Comparison of ENCODE assay signal across 1 cellular context in genomic region chr7:134886353-134887057, GRCh38.
TF ChIP-seq lines count a peak whose summit lies in the region.

No MANE protein-coding gene starts in this region.

TF ChIP-seq in HEK293, 187 proteins besides CTCF, POLR2A, EP300 and RAD21 (continued from another document and continues in another):
- TF ChIP-seq, protein P1, sequence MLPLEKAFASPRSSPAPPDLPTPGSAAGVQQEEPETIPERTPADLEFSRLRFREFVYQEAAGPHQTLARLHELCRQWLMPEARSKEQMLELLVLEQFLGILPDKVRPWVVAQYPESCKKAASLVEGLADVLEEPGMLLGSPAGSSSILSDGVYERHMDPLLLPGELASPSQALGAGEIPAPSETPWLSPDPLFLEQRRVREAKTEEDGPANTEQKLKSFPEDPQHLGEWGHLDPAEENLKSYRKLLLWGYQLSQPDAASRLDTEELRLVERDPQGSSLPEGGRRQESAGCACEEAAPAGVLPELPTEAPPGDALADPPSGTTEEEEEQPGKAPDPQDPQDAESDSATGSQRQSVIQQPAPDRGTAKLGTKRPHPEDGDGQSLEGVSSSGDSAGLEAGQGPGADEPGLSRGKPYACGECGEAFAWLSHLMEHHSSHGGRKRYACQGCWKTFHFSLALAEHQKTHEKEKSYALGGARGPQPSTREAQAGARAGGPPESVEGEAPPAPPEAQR (tag by site-specific recombination; IDR thresholded peaks at IDR 0.05): no peak
- TF ChIP-seq HOXD13 (CRISPR knock-in tag; IDR thresholded peaks at IDR 0.05; ENCODE audit: borderline replicate concordance) (peak; percentile 70; the same call in 1 of the 2 replicates), ZNF175 (tag by site-specific recombination; IDR thresholded peaks at IDR 0.05) (no peak), ZNF214 (tag by site-specific recombination; IDR thresholded peaks at IDR 0.05; ENCODE audit: borderline replicate concordance) (no peak), ZFP69B (tag by site-specific recombination; IDR thresholded peaks at IDR 0.05) (peak; percentile 74), ZNF514 (tag by site-specific recombination; IDR thresholded peaks at IDR 0.05) (no peak), TRIM28 (IDR thresholded peaks at IDR 0.05; ENCODE audit: borderline replicate concordance, low read length) (peak; percentile 77; the same call in 1 of the 2 replicates), SP3 (tag by site-specific recombination; IDR thresholded peaks at IDR 0.05) (peak; percentile 41; the same call in 1 of the 2 replicates), ZFHX2 (tag by site-specific recombination; conservative IDR thresholded peaks at IDR 0.05) (no peak), ZNF23 (tag by site-specific recombination; IDR thresholded peaks at IDR 0.05; ENCODE audit: borderline replicate concordance) (no peak), IKZF3 (tag by site-specific recombination; IDR thresholded peaks at IDR 0.05) (peak; percentile 69), YY1 (tag by site-specific recombination; IDR thresholded peaks at IDR 0.05) (no peak), WT1 (tag by site-specific recombination; IDR thresholded peaks at IDR 0.05) (peak; percentile 56; the same call in 1 of the 2 replicates), ZXDB (tag by site-specific recombination; IDR thresholded peaks at IDR 0.05) (peak; percentile 94), EGR2 (tag by site-specific recombination; IDR thresholded peaks at IDR 0.05; ENCODE audit: low read depth) (no peak), ZNF621 (tag by site-specific recombination; IDR thresholded peaks at IDR 0.05) (no peak), ZNF174 (tag by site-specific recombination; IDR thresholded peaks at IDR 0.05) (no peak), ZNF544 (tag by site-specific recombination; IDR thresholded peaks at IDR 0.05) (no peak), OSR2 (tag by site-specific recombination; IDR thresholded peaks at IDR 0.05) (peak; percentile 96), BCL6B (tag by site-specific recombination; IDR thresholded peaks at IDR 0.05) (no peak), ZNF138 (tag by site-specific recombination; IDR thresholded peaks at IDR 0.05; ENCODE audit: borderline replicate concordance) (no peak), ZNF664 (tag by site-specific recombination; IDR thresholded peaks at IDR 0.05) (no peak), ZNF660 (tag by site-specific recombination; IDR thresholded peaks at IDR 0.05) (peak; percentile 55), ZNF10 (tag by site-specific recombination; IDR thresholded peaks at IDR 0.05) (peak; percentile 27; the same call in 1 of the 2 replicates), KLF1 (tag by site-specific recombination; IDR thresholded peaks at IDR 0.05) (no peak), ZBTB21 (tag by site-specific recombination; IDR thresholded peaks at IDR 0.05) (peak; percentile 82), BCL11B (tag by site-specific recombination; IDR thresholded peaks at IDR 0.05; ENCODE audit: low read depth) (no peak), GFI1B (tag by site-specific recombination; IDR thresholded peaks at IDR 0.05) (0 out of 2 replicates have a peak, but pooled peaks have one; percentile 63), ZNF416 (tag by site-specific recombination; IDR thresholded peaks at IDR 0.05) (no peak), ZNF571 (tag by site-specific recombination; IDR thresholded peaks at IDR 0.05) (no peak), ZNF585B (tag by site-specific recombination; IDR thresholded peaks at IDR 0.05) (no peak), ZNF335 (tag by site-specific recombination; conservative IDR thresholded peaks at IDR 0.05) (peak; percentile 49), KLF9 (tag by site-specific recombination; IDR thresholded peaks at IDR 0.05; ENCODE audit: low read depth) (no peak), ZNF596 (tag by site-specific recombination; IDR thresholded peaks at IDR 0.05) (0 out of 2 replicates have a peak, but pooled peaks have one; percentile 12), ZSCAN16 (tag by site-specific recombination; IDR thresholded peaks at IDR 0.05) (no peak), ZBTB1 (tag by site-specific recombination; IDR thresholded peaks at IDR 0.05) (no peak), ZFP41 (tag by site-specific recombination; IDR thresholded peaks at IDR 0.05; ENCODE audit: borderline replicate concordance) (no peak), ZNF302 (tag by site-specific recombination; IDR thresholded peaks at IDR 0.05; ENCODE audit: low read depth) (no peak), ZSCAN23 (tag by site-specific recombination; IDR thresholded peaks at IDR 0.05) (peak; percentile 78; the same call in 1 of the 2 replicates), ZSCAN30 (tag by site-specific recombination; IDR thresholded peaks at IDR 0.05) (peak; percentile 49; the same call in 1 of the 2 replicates), ZNF670 (tag by site-specific recombination; IDR thresholded peaks at IDR 0.05; ENCODE audit: low read depth) (no peak), ZNF19 (tag by site-specific recombination; IDR thresholded peaks at IDR 0.05; ENCODE audit: low read depth) (0 out of 2 replicates have a peak, but pooled peaks have one; percentile 26), ZNF169 (tag by site-specific recombination; IDR thresholded peaks at IDR 0.05) (no peak), ZNF501 (tag by site-specific recombination; IDR thresholded peaks at IDR 0.05) (peak; percentile 92), ZNF211 (tag by site-specific recombination; IDR thresholded peaks at IDR 0.05; ENCODE audit: low read depth) (no peak), ZNF707 (tag by site-specific recombination; IDR thresholded peaks at IDR 0.05) (no peak), ZNF391 (tag by site-specific recombination; IDR thresholded peaks at IDR 0.05; ENCODE audit: borderline replicate concordance, low read depth) (no peak; the same call in 1 of the 2 replicates), ZNF768 (tag by site-specific recombination; IDR thresholded peaks at IDR 0.05) (no peak), ZNF529 (tag by site-specific recombination; IDR thresholded peaks at IDR 0.05; ENCODE audit: insufficient replicate concordance) (no peak), ZNF629 (tag by site-specific recombination; IDR thresholded peaks at IDR 0.05) (peak; percentile 93), PBX3 (CRISPR knock-in tag; IDR thresholded peaks at IDR 0.05) (no peak)
- TF ChIP-seq, protein P2, sequence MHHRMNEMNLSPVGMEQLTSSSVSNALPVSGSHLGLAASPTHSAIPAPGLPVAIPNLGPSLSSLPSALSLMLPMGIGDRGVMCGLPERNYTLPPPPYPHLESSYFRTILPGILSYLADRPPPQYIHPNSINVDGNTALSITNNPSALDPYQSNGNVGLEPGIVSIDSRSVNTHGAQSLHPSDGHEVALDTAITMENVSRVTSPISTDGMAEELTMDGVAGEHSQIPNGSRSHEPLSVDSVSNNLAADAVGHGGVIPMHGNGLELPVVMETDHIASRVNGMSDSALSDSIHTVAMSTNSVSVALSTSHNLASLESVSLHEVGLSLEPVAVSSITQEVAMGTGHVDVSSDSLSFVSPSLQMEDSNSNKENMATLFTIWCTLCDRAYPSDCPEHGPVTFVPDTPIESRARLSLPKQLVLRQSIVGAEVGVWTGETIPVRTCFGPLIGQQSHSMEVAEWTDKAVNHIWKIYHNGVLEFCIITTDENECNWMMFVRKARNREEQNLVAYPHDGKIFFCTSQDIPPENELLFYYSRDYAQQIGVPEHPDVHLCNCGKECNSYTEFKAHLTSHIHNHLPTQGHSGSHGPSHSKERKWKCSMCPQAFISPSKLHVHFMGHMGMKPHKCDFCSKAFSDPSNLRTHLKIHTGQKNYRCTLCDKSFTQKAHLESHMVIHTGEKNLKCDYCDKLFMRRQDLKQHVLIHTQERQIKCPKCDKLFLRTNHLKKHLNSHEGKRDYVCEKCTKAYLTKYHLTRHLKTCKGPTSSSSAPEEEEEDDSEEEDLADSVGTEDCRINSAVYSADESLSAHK (tag by site-specific recombination; IDR thresholded peaks at IDR 0.05): peak; percentile 82
- TF ChIP-seq, protein P3, sequence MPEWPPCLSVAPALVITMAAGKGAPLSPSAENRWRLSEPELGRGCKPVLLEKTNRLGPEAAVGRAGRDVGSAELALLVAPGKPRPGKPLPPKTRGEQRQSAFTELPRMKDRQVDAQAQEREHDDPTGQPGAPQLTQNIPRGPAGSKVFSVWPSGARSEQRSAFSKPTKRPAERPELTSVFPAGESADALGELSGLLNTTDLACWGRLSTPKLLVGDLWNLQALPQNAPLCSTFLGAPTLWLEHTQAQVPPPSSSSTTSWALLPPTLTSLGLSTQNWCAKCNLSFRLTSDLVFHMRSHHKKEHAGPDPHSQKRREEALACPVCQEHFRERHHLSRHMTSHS (tag by site-specific recombination; IDR thresholded peaks at IDR 0.05): no peak
- TF ChIP-seq, protein P4, sequence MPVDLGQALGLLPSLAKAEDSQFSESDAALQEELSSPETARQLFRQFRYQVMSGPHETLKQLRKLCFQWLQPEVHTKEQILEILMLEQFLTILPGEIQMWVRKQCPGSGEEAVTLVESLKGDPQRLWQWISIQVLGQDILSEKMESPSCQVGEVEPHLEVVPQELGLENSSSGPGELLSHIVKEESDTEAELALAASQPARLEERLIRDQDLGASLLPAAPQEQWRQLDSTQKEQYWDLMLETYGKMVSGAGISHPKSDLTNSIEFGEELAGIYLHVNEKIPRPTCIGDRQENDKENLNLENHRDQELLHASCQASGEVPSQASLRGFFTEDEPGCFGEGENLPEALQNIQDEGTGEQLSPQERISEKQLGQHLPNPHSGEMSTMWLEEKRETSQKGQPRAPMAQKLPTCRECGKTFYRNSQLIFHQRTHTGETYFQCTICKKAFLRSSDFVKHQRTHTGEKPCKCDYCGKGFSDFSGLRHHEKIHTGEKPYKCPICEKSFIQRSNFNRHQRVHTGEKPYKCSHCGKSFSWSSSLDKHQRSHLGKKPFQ (tag by site-specific recombination; IDR thresholded peaks at IDR 0.05): 0 out of 2 replicates have a peak, but pooled peaks have one; percentile 53
- TF ChIP-seq, protein P5, sequence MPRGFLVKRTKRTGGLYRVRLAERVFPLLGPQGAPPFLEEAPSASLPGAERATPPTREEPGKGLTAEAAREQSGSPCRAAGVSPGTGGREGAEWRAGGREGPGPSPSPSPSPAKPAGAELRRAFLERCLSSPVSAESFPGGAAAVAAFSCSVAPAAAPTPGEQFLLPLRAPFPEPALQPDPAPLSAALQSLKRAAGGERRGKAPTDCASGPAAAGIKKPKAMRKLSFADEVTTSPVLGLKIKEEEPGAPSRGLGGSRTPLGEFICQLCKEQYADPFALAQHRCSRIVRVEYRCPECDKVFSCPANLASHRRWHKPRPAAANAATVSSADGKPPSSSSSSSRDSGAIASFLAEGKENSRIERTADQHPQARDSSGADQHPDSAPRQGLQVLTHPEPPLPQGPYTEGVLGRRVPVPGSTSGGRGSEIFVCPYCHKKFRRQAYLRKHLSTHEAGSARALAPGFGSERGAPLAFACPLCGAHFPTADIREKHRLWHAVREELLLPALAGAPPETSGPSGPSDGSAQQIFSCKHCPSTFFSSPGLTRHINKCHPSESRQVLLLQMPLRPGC (tag by site-specific recombination; IDR thresholded peaks at IDR 0.05): peak; percentile 75; the same call in 1 of the 2 replicates
- TF ChIP-seq, protein P6, sequence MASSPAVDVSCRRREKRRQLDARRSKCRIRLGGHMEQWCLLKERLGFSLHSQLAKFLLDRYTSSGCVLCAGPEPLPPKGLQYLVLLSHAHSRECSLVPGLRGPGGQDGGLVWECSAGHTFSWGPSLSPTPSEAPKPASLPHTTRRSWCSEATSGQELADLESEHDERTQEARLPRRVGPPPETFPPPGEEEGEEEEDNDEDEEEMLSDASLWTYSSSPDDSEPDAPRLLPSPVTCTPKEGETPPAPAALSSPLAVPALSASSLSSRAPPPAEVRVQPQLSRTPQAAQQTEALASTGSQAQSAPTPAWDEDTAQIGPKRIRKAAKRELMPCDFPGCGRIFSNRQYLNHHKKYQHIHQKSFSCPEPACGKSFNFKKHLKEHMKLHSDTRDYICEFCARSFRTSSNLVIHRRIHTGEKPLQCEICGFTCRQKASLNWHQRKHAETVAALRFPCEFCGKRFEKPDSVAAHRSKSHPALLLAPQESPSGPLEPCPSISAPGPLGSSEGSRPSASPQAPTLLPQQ (tag by site-specific recombination; IDR thresholded peaks at IDR 0.05): peak; percentile 92
- TF ChIP-seq, protein P7, sequence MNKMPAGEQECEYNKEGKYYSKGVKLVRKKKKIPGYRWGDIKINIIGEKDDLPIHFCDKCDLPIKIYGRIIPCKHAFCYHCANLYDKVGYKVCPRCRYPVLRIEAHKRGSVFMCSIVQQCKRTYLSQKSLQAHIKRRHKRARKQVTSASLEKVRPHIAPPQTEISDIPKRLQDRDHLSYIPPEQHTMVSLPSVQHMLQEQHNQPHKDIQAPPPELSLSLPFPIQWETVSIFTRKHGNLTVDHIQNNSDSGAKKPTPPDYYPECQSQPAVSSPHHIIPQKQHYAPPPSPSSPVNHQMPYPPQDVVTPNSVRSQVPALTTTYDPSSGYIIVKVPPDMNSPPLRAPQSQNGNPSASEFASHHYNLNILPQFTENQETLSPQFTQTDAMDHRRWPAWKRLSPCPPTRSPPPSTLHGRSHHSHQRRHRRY (tag by site-specific recombination; IDR thresholded peaks at IDR 0.05): no peak
- TF ChIP-seq, protein P8, sequence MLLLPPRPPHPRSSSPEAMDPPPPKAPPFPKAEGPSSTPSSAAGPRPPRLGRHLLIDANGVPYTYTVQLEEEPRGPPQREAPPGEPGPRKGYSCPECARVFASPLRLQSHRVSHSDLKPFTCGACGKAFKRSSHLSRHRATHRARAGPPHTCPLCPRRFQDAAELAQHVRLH (tag by site-specific recombination; IDR thresholded peaks at IDR 0.05): peak; percentile 46; the same call in 1 of the 2 replicates
